10 cellular contexts compared by ENCODE assay signal in genomic region chr3:40877651-40878463, GRCh38.
DNase-seq lines count a peak whose midpoint lies in the region; ATAC-seq and TF ChIP-seq lines count a peak whose summit lies in the region.
"Had no signal": no experiment of that assay in that cellular context is flagged by ENCODE, and none has a peak within 500 bp of the region (broad histone marks: within the 10 kb centered on the region; RNA-seq: fewer than 3 reads in every experiment).

No MANE protein-coding gene starts in this region.

- H3K4me1 ChIP-seq in neuronal stem cell (ENCODE audit: control insufficient read depth in 2 of 2, insufficient read depth in 1 of 2, low read depth in 1 of 2, low read length in 2 of 2): peaks cover 0 to 17% of the 10 kb centered on the region in 2 donors
- H3K4me1 ChIP-seq in upper lobe of right lung: peaks cover 37% of the 10 kb centered on the region

- no peaks in the 10 kb centered on the region for H3K9me3 ChIP-seq in neuronal stem cell (replicated peaks in 1 of 2; ENCODE audit: control insufficient read depth in 2 of 2, insufficient read depth in 1 of 2, low read depth in 1 of 2, low read length in 2 of 2)
- no peaks in the 10 kb centered on the region for H3K9me3 ChIP-seq in upper lobe of right lung

- no peak overlapping the region for H3K4me3 ChIP-seq in astrocyte of the spinal cord (ENCODE audit: low read depth, low read length)
- no peak overlapping the region for H3K4me3 ChIP-seq in neuronal stem cell (ENCODE audit: low read length in 2 of 2)
- H3K4me3 ChIP-seq in upper lobe of right lung: no peak overlapping the region

- no peak overlapping the region for H2BK12ac ChIP-seq in neuronal stem cell (ENCODE audit: low read length)

- H3K27me3 ChIP-seq in neuronal stem cell (ENCODE audit: control insufficient read depth in 3 of 3, insufficient read depth in 3 of 3, low read depth in 1 of 3, low read length in 3 of 3): no peaks in the 10 kb centered on the region
- no peaks in the 10 kb centered on the region for H3K27me3 ChIP-seq in upper lobe of right lung

- H4K8ac ChIP-seq in neuronal stem cell (ENCODE audit: low read depth, low read length): no peak overlapping the region

- WGBS in neuronal stem cell (ENCODE audit: extremely low coverage in 2 of 2, insufficient read length in 2 of 2, insufficient replicate concordance in 1 of 2), 2 donors: no CpG with 5 or more reads among the region's 11 CpGs

- no peak overlapping the region for H3K4ac ChIP-seq in neuronal stem cell (ENCODE audit: low read length)

- ATAC-seq in upper lobe of right lung: peak; percentile 91
- ATAC-seq: activated naive CD4-positive, alpha-beta T cell treated with anti-CD3 and anti-CD28 coated beads, Interleukin-2, amount 50 U/mL, for 72 hours; T-cell had no signal

- H2BK5ac ChIP-seq in neuronal stem cell (ENCODE audit: low read length): no peak overlapping the region

- H4K91ac ChIP-seq in neuronal stem cell (ENCODE audit: low read depth, low read length, poor library complexity): no peak overlapping the region

- H2AFZ ChIP-seq in neuronal stem cell (ENCODE audit: low read length): peak overlapping the region; percentile 18

- H3K36me3 ChIP-seq in neuronal stem cell (replicated peaks in 1 of 2; ENCODE audit: control insufficient read depth in 2 of 2, insufficient read depth in 2 of 2, low read length in 2 of 2) (no peaks in the 10 kb centered on the region), upper lobe of right lung (no peaks in the 10 kb centered on the region)

- H3K79me1 ChIP-seq in neuronal stem cell (ENCODE audit: low read depth, low read length): no peaks in the 10 kb centered on the region

- H3K27ac ChIP-seq in neuronal stem cell (replicated peaks; ENCODE audit: low read length) (peak overlapping the region; percentile 48), upper lobe of right lung (peak overlapping the region; percentile 70)

- H3K23ac ChIP-seq in neuronal stem cell (ENCODE audit: low read depth, low read length, poor library complexity): no peak overlapping the region

- H2BK15ac ChIP-seq in neuronal stem cell (ENCODE audit: low read length): no peak overlapping the region

- DNase-seq in astrocyte of the spinal cord (ENCODE audit: low read depth, low spot score): peak; percentile 97
- peak in 35 of 42 donors; percentile 7 to 73 (median 36) for DNase-seq in head of caudate nucleus
- no peak for DNase-seq in neuronal stem cell (ENCODE audit: low spot score)
- peak; percentile 72 for DNase-seq in upper lobe of right lung
- DNase-seq in activated CD4-positive, CD25-positive, alpha-beta regulatory T cell (lab: John Stamatoyannopoulos, UW): no peak
- DNase-seq in NCI-H2107 (lab: John Stamatoyannopoulos, UW): no peak
- DNase-seq in stimulated activated CD8-positive, alpha-beta memory T cell treated with anti-CD3 and anti-CD28 coated beads, Interleukin-4, amount 100 ng/mL, for 48 hours: no peak
- DNase-seq: MV-4-11, T-cell had no signal

- TF ChIP-seq CTCF in astrocyte of the spinal cord (IDR thresholded peaks at IDR 0.05; ENCODE audit: low read depth, low read length) (no peak), upper lobe of right lung (IDR thresholded peaks at IDR 0.05) (no peak)

- H3K14ac ChIP-seq in neuronal stem cell (ENCODE audit: low read length): no peak overlapping the region

- no peak overlapping the region for H3K18ac ChIP-seq in neuronal stem cell (ENCODE audit: low read length)

- intact Hi-C loops in head of caudate nucleus (cut with DNase I): no loop called here
- intact Hi-C loops in upper lobe of right lung (cut with DNase I): no loop called here

- H2BK120ac ChIP-seq in neuronal stem cell (ENCODE audit: low read depth, low read length): no peak overlapping the region

- H3K4me2 ChIP-seq in neuronal stem cell (ENCODE audit: insufficient read depth, low read length, poor library complexity, severe bottlenecking): no peak overlapping the region

- no peak overlapping the region for H3K9ac ChIP-seq in neuronal stem cell (ENCODE audit: low read depth, low read length, poor library complexity)

- in situ Hi-C loops in astrocyte of the spinal cord (cut with HindIII; ENCODE audit: low sequenced_read_pairs): no loop called here

- no peak overlapping the region for H2AK5ac ChIP-seq in neuronal stem cell (ENCODE audit: low read depth, low read length)

Comparison
In these comparisons a context has a peak if more than half of its experiments do, and no peak if none do; other contexts are left out.
1. DNase-seq: peak in astrocyte of the spinal cord (single experiment), head of caudate nucleus (35 of 42) and upper lobe of right lung (single experiment); none in neuronal stem cell (single experiment), activated CD4-positive, CD25-positive, alpha-beta regulatory T cell (0 of 4), NCI-H2107 (single experiment) and stimulated activated CD8-positive, alpha-beta memory T cell treated with anti-CD3 and anti-CD28 coated beads, Interleukin-4, amount 100 ng/mL, for 48 hours (single experiment).